9 cellular contexts compared by ENCODE assay signal in genomic region chr10:132551808-132552130, GRCh38. TPM values are rescaled to one million over a fixed set of nuclear protein-coding genes. Genes with fewer than 3 reads are reported as not detected.
DNase-seq lines count a peak whose midpoint lies in the region; ATAC-seq lines count a peak whose summit lies in the region.
"Had no signal": no experiment of that assay in that cellular context is flagged by ENCODE, and none has a peak within 500 bp of the region (broad histone marks: within the 10 kb centered on the region; RNA-seq: fewer than 3 reads in every experiment).

No MANE protein-coding gene starts in this region.

- H3K36me3 ChIP-seq in MG63: no peaks in the 10 kb centered on the region
- H3K36me3 ChIP-seq: breast epithelium had no signal

- H3K27me3 ChIP-seq in MG63: no peaks in the 10 kb centered on the region
- H3K27me3 ChIP-seq: breast epithelium had no signal

- H3K9me3 ChIP-seq in MG63: no peaks in the 10 kb centered on the region
- H3K9me3 ChIP-seq: breast epithelium had no signal

- H3K36me3 Mint-ChIP-seq in activated T-cell treated with anti-CD3 and anti-CD28 coated beads, Interleukin-2, amount 50 U/mL, for 24 hours (ENCODE audit: low read depth): no peaks in the 10 kb centered on the region
- no peaks in the 10 kb centered on the region for H3K36me3 Mint-ChIP-seq in activated CD4-positive, alpha-beta memory T cell treated with anti-CD3 and anti-CD28 coated beads, Interleukin-2, amount 10 ng/mL, durations not matched to agents 7 days and 5 days (ENCODE audit: low read depth)
- H3K36me3 Mint-ChIP-seq in stimulated activated memory B cell treated with anti-CD40 and anti-IgM and Interleukin-4, amounts not matched to agents 10 μg/mL and 1 μg/mL and 100 μg/mL, for 72 hours: no peaks in the 10 kb centered on the region

- H3K4me3 ChIP-seq in MG63: no peak overlapping the region
- H3K4me3 ChIP-seq: breast epithelium had no signal

- ATAC-seq in HG02870 (IDR thresholded peaks at IDR 0.05; ENCODE audit: unreplicated experiment): peak; percentile 20
- peak; percentile 1 for ATAC-seq in stimulated activated memory B cell treated with anti-CD40 and anti-IgM and Interleukin-4, amounts not matched to agents 10 μg/mL and 1 μg/mL and 100 μg/mL, for 72 hours

- CTCF ChIA-PET in activated CD4-positive, alpha-beta memory T cell treated with anti-CD3 and anti-CD28 coated beads, Interleukin-2, amount 10 ng/mL, durations not matched to agents 7 days and 5 days (lab: Charles Lee): interaction anchor here (1.0 to 2.0 kb wide), 3 partner anchors 11 to 20 kb away, joined by 4 to 16 read pairs (median 4); no protein-coding TSS in a partner anchor

- POLR2A ChIA-PET in activated CD4-positive, alpha-beta memory T cell treated with anti-CD3 and anti-CD28 coated beads, Interleukin-2, amount 10 ng/mL, durations not matched to agents 7 days and 5 days (lab: Charles Lee): interaction anchor here (1.3 to 1.8 kb wide), 3 partner anchors 10 to 651 kb away, joined by 4 to 18 read pairs (median 10); partner anchors contain the start of gene PPP2R2D

- no peaks in the 10 kb centered on the region for H3K9me3 Mint-ChIP-seq in activated T-cell treated with anti-CD3 and anti-CD28 coated beads, Interleukin-2, amount 50 U/mL, for 24 hours
- no peaks in the 10 kb centered on the region for H3K9me3 Mint-ChIP-seq in activated CD4-positive, alpha-beta memory T cell treated with anti-CD3 and anti-CD28 coated beads, Interleukin-2, amount 10 ng/mL, durations not matched to agents 7 days and 5 days
- no peaks in the 10 kb centered on the region for H3K9me3 Mint-ChIP-seq in stimulated activated memory B cell treated with anti-CD40 and anti-IgM and Interleukin-4, amounts not matched to agents 10 μg/mL and 1 μg/mL and 100 μg/mL, for 72 hours

- H3K27ac Mint-ChIP-seq in activated T-cell treated with anti-CD3 and anti-CD28 coated beads, Interleukin-2, amount 50 U/mL, for 24 hours: no peak overlapping the region
- peak overlapping the region; percentile 73 for H3K27ac Mint-ChIP-seq in activated CD4-positive, alpha-beta memory T cell treated with anti-CD3 and anti-CD28 coated beads, Interleukin-2, amount 10 ng/mL, durations not matched to agents 7 days and 5 days
- no peak overlapping the region for H3K27ac Mint-ChIP-seq in stimulated activated memory B cell treated with anti-CD40 and anti-IgM and Interleukin-4, amounts not matched to agents 10 μg/mL and 1 μg/mL and 100 μg/mL, for 72 hours

- DNase-seq in activated T-cell treated with anti-CD3 and anti-CD28 coated beads, Interleukin-2, amount 50 U/mL, for 24 hours: no peak
- no peak for DNase-seq in activated T-cell treated with anti-CD3 and anti-CD28 coated beads, Interleukin-2, amount 50 U/mL, for 1 hour
- DNase-seq in activated CD4-positive, alpha-beta memory T cell treated with anti-CD3 and anti-CD28 coated beads, Interleukin-2, amount 10 ng/mL, durations not matched to agents 7 days and 5 days: no peak
- DNase-seq in GOT3 (lab: John Stamatoyannopoulos, UW) (no peak), NAMALWA (ENCODE audit: low spot score) (no peak), MG63 (no peak)

- H3K4me1 Mint-ChIP-seq in activated T-cell treated with anti-CD3 and anti-CD28 coated beads, Interleukin-2, amount 50 U/mL, for 24 hours (ENCODE audit: low read depth): peaks cover 41% of the 10 kb centered on the region
- H3K4me1 Mint-ChIP-seq in activated CD4-positive, alpha-beta memory T cell treated with anti-CD3 and anti-CD28 coated beads, Interleukin-2, amount 10 ng/mL, durations not matched to agents 7 days and 5 days: peaks cover 22% of the 10 kb centered on the region
- peaks cover 51% of the 10 kb centered on the region for H3K4me1 Mint-ChIP-seq in stimulated activated memory B cell treated with anti-CD40 and anti-IgM and Interleukin-4, amounts not matched to agents 10 μg/mL and 1 μg/mL and 100 μg/mL, for 72 hours

- peak overlapping the region; percentile 66 for H3K4me3 Mint-ChIP-seq in activated T-cell treated with anti-CD3 and anti-CD28 coated beads, Interleukin-2, amount 50 U/mL, for 24 hours
- H3K4me3 Mint-ChIP-seq in activated CD4-positive, alpha-beta memory T cell treated with anti-CD3 and anti-CD28 coated beads, Interleukin-2, amount 10 ng/mL, durations not matched to agents 7 days and 5 days: peak overlapping the region; percentile 6
- peak overlapping the region; percentile 75 for H3K4me3 Mint-ChIP-seq in stimulated activated memory B cell treated with anti-CD40 and anti-IgM and Interleukin-4, amounts not matched to agents 10 μg/mL and 1 μg/mL and 100 μg/mL, for 72 hours

- no peaks in the 10 kb centered on the region for H3K27me3 Mint-ChIP-seq in activated T-cell treated with anti-CD3 and anti-CD28 coated beads, Interleukin-2, amount 50 U/mL, for 24 hours
- H3K27me3 Mint-ChIP-seq in activated CD4-positive, alpha-beta memory T cell treated with anti-CD3 and anti-CD28 coated beads, Interleukin-2, amount 10 ng/mL, durations not matched to agents 7 days and 5 days: no peaks in the 10 kb centered on the region
- H3K27me3 Mint-ChIP-seq in stimulated activated memory B cell treated with anti-CD40 and anti-IgM and Interleukin-4, amounts not matched to agents 10 μg/mL and 1 μg/mL and 100 μg/mL, for 72 hours: no peaks in the 10 kb centered on the region

RNA-seq across cellular contexts. Expression of gene INPP5A, which starts 14.2 kb away (rescaled TPM):
- total RNA-seq in activated CD4-positive, alpha-beta memory T cell treated with anti-CD3 and anti-CD28 coated beads, Interleukin-2, amount 10 ng/mL, durations not matched to agents 7 days and 5 days: 1 to 10 TPM; 9.3 to 9.5 TPM
- total RNA-seq in MG63 (2014; rRNA removed; shearing (Covaris generic); ENCODE audit: low replicate concordance): 7.6 and 17.6 TPM in 2 replicates

Comparison
In these comparisons a context has a peak if more than half of its experiments do, and no peak if none do; other contexts are left out.
1. H3K4me3 Mint-ChIP-seq: peak in every context shown above with its lines; median percentile 75 in stimulated activated memory B cell treated with anti-CD40 and anti-IgM and Interleukin-4, amounts not matched to agents 10 μg/mL and 1 μg/mL and 100 μg/mL, for 72 hours; 66 in activated T-cell treated with anti-CD3 and anti-CD28 coated beads, Interleukin-2, amount 50 U/mL, for 24 hours; 6 in activated CD4-positive, alpha-beta memory T cell treated with anti-CD3 and anti-CD28 coated beads, Interleukin-2, amount 10 ng/mL, durations not matched to agents 7 days and 5 days.